ENCODE assay signal across 16 cellular contexts in genomic region chr14:51188566-51189185, GRCh38. TPM values are rescaled to one million over a fixed set of nuclear protein-coding genes. Genes with fewer than 3 reads are reported as not detected.
DNase-seq lines count a peak whose midpoint lies in the region; TF ChIP-seq lines count a peak whose summit lies in the region.
"Had no signal": no experiment of that assay in that cellular context is flagged by ENCODE, and none has a peak within 500 bp of the region (broad histone marks: within the 10 kb centered on the region; RNA-seq: fewer than 3 reads in every experiment).

No MANE protein-coding gene starts in this region.

- H3K9ac ChIP-seq in SK-N-SH = no peak overlapping the region

- H3K27ac ChIP-seq in SK-N-SH (ENCODE audit: low read depth in 2 of 2, low read length in 1 of 2) (peak overlapping the region; percentile 26 to 48; a peak in 2 of 4 replicates), ovary (no peak overlapping the region)
- H3K27ac ChIP-seq: cardiac muscle cell, SJSA1, tibial nerve had no signal

- CTCF ChIA-PET in SK-N-SH (lab: Yijun Ruan, JAX) (interaction anchor here (1.3 kb wide), 1 partner anchor 32 kb away, joined by 3 read pairs; no protein-coding TSS in a partner anchor), HEK293T (lab: Yijun Ruan, JAX) (no interaction called here)

- DNase-seq in G401 (ENCODE audit: low spot score) = peak; percentile 61
- DNase-seq in SK-N-SH = no peak
- peak; percentile 36 for DNase-seq in fibroblast of gingiva (ENCODE audit: low read depth)
- peak in 8 of 10 donors; percentile 36 to 92 (median 60) for DNase-seq in posterior cingulate gyrus
- no peak for DNase-seq in ovary
- no peak for DNase-seq in HEK293T (ENCODE audit: extremely low spot score)
- DNase-seq in SIG-M5 treated with dmso at 0.1 percent for 504 hours (lab: John Stamatoyannopoulos, UW; ENCODE audit: unreplicated experiment) = no peak
- DNase-seq: activated naive CD8-positive, alpha-beta T cell treated with anti-CD3 and anti-CD28 coated beads for 36 hours; MG63; NCI-H774; stimulated activated CD4-positive, alpha-beta T cell treated with anti-CD3 and anti-CD28 coated beads, Interleukin-2, amount 100 ng/mL, for 24 hours; stimulated activated naive CD8-positive, alpha-beta T cell treated with anti-CD3 and anti-CD28 coated beads, Interleukin-15, Interleukin-2, amounts not matched to agents 100 U/mL and 50 U/mL, for 24 hours had no signal

- H3K36me3 ChIP-seq in SK-N-SH (replicated peaks in 1 of 2; ENCODE audit: control insufficient read depth in 1 of 2, insufficient read depth in 2 of 2, low read length in 1 of 2) (no peaks in the 10 kb centered on the region), ovary (no peaks in the 10 kb centered on the region)
- H3K36me3 ChIP-seq: cardiac muscle cell, HAP-1, MG63, SJSA1, tibial nerve had no signal

- POLR2A ChIA-PET in SK-N-SH (lab: Yijun Ruan, JAX) = no interaction called here
- POLR2A ChIA-PET in HEK293T (lab: Yijun Ruan, JAX) = no interaction called here

- H4K20me1 ChIP-seq in SK-N-SH (ENCODE audit: insufficient read depth) = no peaks in the 10 kb centered on the region

- TF ChIP-seq POLR2A in ovary (IDR thresholded peaks at IDR 0.05) = no peak

- H3K79me2 ChIP-seq in SK-N-SH (ENCODE audit: insufficient read depth) = no peaks in the 10 kb centered on the region

- H3K9me2 ChIP-seq in SK-N-SH = no peaks in the 10 kb centered on the region

- H3K4me3 ChIP-seq in SK-N-SH (ENCODE audit: low read depth in 2 of 2, low read length in 1 of 2) (no peak overlapping the region), ovary (no peak overlapping the region)
- H3K4me3 ChIP-seq: cardiac muscle cell, HAP-1, MG63, SJSA1, tibial nerve had no signal

- WGBS in SK-N-SH (ENCODE audit: low lambda C conversion rate) = 64% methylated on average over 6 of the region's 6 CpGs
- WGBS in ovary, 3 donors = 10 to 14% (median 13%) methylated on average over 6 of the region's 6 CpGs

- TF ChIP-seq CTCF in SK-N-SH (IDR thresholded peaks at IDR 0.05) (no peak), ovary (IDR thresholded peaks at IDR 0.05) (no peak)

- no peaks in the 10 kb centered on the region for H3K9me3 ChIP-seq in SK-N-SH
- no peaks in the 10 kb centered on the region for H3K9me3 ChIP-seq in ovary
- H3K9me3 ChIP-seq: HAP-1, MG63, SJSA1, tibial nerve had no signal

- intact Hi-C loops in posterior cingulate gyrus (cut with DNase I) (no loop called here), ovary (cut with DNase I) (no loop called here)

- TF ChIP-seq RAD21 in SK-N-SH (IDR thresholded peaks at IDR 0.05; ENCODE audit: low read length) = no peak

- H3K4me2 ChIP-seq in SK-N-SH = no peak overlapping the region

- H3F3A ChIP-seq in SK-N-SH (replicated peaks; ENCODE audit: insufficient read depth) = no peaks in the 10 kb centered on the region

- in situ Hi-C loops in G401 (cut with HindIII; ENCODE audit: low sequenced_read_pairs) = no loop called here

- H2AFZ ChIP-seq in SK-N-SH (ENCODE audit: low read depth) = no peak overlapping the region

- no peak for TF ChIP-seq EP300 in SK-N-SH (IDR thresholded peaks at IDR 0.05; ENCODE audit: borderline replicate concordance in 1 of 2, low read depth in 1 of 2, low read length in 1 of 2)
- TF ChIP-seq EP300 in ovary (IDR thresholded peaks at IDR 0.05) = no peak

- no peaks in the 10 kb centered on the region for H3K27me3 ChIP-seq in SK-N-SH (ENCODE audit: insufficient read depth)
- H3K27me3 ChIP-seq in ovary = no peaks in the 10 kb centered on the region
- H3K27me3 ChIP-seq: cardiac muscle cell, MG63, SJSA1, tibial nerve had no signal

- H3K4me1 ChIP-seq in SK-N-SH (ENCODE audit: control insufficient read depth in 1 of 2, insufficient read depth in 2 of 2, low read depth in 1 of 2, low read length in 1 of 2) = peaks cover 0 to 4% of the 10 kb centered on the region in 2 experiments; a peak in 1 of 4 replicates
- no peaks in the 10 kb centered on the region for H3K4me1 ChIP-seq in ovary (ENCODE audit: insufficient read depth)
- H3K4me1 ChIP-seq: HAP-1, SJSA1 had no signal

TF ChIP-seq in SK-N-SH, 30 proteins besides CTCF, POLR2A, EP300 and RAD21:
- TF ChIP-seq REST (IDR thresholded peaks at IDR 0.05; ENCODE audit: low read depth, low read length) (no peak), ELF1 (IDR thresholded peaks at IDR 0.05) (no peak), YY1 (IDR thresholded peaks at IDR 0.05; ENCODE audit: low read depth) (no peak), CHD2 (IDR thresholded peaks at IDR 0.05; ENCODE audit: low read length, partially characterized antibody) (no peak), TCF12 (IDR thresholded peaks at IDR 0.05) (peak; percentile 50; the same call in 1 of the 2 replicates), NFIC (IDR thresholded peaks at IDR 0.05; ENCODE audit: borderline replicate concordance) (peak; percentile 37; the same call in 1 of the 2 replicates)
TF ChIP-seq in SK-N-SH: peak in this region for 2.

TF ChIP-seq in HEK293T, 16 proteins besides CTCF, POLR2A, EP300 and RAD21:
- TF ChIP-seq FOXA1 (IDR thresholded peaks at IDR 0.05) (no peak), ZNF384 (IDR thresholded peaks at IDR 0.05) (no peak)

RNA-seq across cellular contexts. Expression of gene TMX1, which starts 51.4 kb away (rescaled TPM):
- 33.8 and 57.2 TPM in 2 replicates for total RNA-seq in G401 (2014; rRNA removed; shearing (Covaris generic))
- 16.1 and 16.8 TPM in 2 replicates for polyA plus RNA-seq in SK-N-SH (2012; rRNA removed)
- polyA plus RNA-seq in SK-N-SH (2012; cell fraction: cytosol; rRNA removed) = 23.1 and 24.6 TPM in 2 replicates
- polyA plus RNA-seq in SK-N-SH (2012; cell fraction: nucleus; rRNA removed) = 4.1 and 6.8 TPM in 2 replicates
- total RNA-seq in ovary = 10 to 100 TPM; 14.4 to 28.7 (median 20.7) TPM
- polyA plus RNA-seq in ovary = 10 to 100 TPM; 11.2 to 18.8 TPM

Comparison
In these comparisons a context has a peak if more than half of its experiments do, and no peak if none do; other contexts are left out.
1. DNase-seq: peak in G401 (single experiment), fibroblast of gingiva (single experiment) and posterior cingulate gyrus (8 of 10); none in SK-N-SH (single experiment), ovary (0 of 5), HEK293T (single experiment) and SIG-M5 treated with dmso at 0.1 percent for 504 hours (single experiment).
2. H3K27ac ChIP-seq: peak in SK-N-SH (2 of 2); none in ovary (0 of 2).